ENCODE assay signal across 23 cellular contexts in the genomic region with DNA sequence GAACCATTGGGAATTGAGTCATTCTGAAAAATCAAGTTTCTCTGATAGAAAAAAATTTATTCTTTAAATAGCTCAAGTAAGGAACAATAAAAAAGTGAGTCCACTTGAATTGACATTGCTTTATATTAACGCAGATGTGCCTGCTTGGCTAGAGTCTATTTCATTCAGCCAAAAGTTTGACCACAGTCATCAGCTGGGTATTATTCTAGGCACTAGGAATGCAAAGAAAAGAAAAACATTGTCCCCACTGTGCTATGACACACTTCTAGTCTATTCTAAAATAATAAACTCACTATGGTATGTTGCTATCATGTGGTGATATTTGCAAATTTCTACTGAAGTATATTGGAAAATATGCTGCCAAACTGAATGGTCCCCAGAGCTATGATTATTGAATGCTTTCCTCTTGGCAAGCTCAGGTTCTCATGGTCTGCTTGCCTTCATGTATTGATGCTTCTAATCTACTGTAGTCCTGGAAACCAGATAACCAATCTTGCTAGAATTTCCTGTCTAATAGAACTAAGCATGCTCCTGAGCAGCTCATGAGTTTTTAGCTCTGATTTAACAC. TPM values are rescaled to one million over a fixed set of nuclear protein-coding genes. Genes with fewer than 3 reads are reported as not detected.
DNase-seq lines count a peak whose midpoint lies in the region; ATAC-seq and TF ChIP-seq lines count a peak whose summit lies in the region.
"Had no signal": no experiment of that assay in that cellular context is flagged by ENCODE, and none has a peak within 500 bp of the region (broad histone marks: within the 10 kb centered on the region; RNA-seq: fewer than 3 reads in every experiment).

No MANE protein-coding gene starts in this region.

- no peak overlapping the region for H3K4me3 Mint-ChIP-seq in chondrocyte (ENCODE audit: unreplicated experiment)
- no peak overlapping the region for H3K4me3 Mint-ChIP-seq in CD8-positive, alpha-beta T cell
- H3K4me3 Mint-ChIP-seq: activated naive CD4-positive, alpha-beta T cell treated with anti-CD3 and anti-CD28 coated beads, Interleukin-2, amount 10 ng/mL, durations not matched to agents 7 days and 5 days had no signal

- no peak overlapping the region for H3K4me3 ChIP-seq in vagina
- no peak overlapping the region for H3K4me3 ChIP-seq in CD8-positive, alpha-beta T cell (ENCODE audit: low read depth, low read length)
- H3K4me3 ChIP-seq: cardiac muscle cell, upper lobe of left lung had no signal

- peaks cover 0 to 15% of the 10 kb centered on the region in 2 donors for H3K36me3 ChIP-seq in vagina
- H3K36me3 ChIP-seq in CD8-positive, alpha-beta T cell (ENCODE audit: insufficient read depth, low read length), result no peaks in the 10 kb centered on the region
- H3K36me3 ChIP-seq: cardiac muscle cell, upper lobe of left lung had no signal

- peaks cover 1% of the 10 kb centered on the region for H3K36me3 Mint-ChIP-seq in chondrocyte (ENCODE audit: low read depth)
- H3K36me3 Mint-ChIP-seq in CD8-positive, alpha-beta T cell, result no peaks in the 10 kb centered on the region
- H3K36me3 Mint-ChIP-seq: activated naive CD4-positive, alpha-beta T cell treated with anti-CD3 and anti-CD28 coated beads, Interleukin-2, amount 10 ng/mL, durations not matched to agents 7 days and 5 days had no signal

- H3K4me1 ChIP-seq in vagina, result no peaks in the 10 kb centered on the region
- no peaks in the 10 kb centered on the region for H3K4me1 ChIP-seq in CD8-positive, alpha-beta T cell (ENCODE audit: insufficient read depth, low read length)
- H3K4me1 ChIP-seq: upper lobe of left lung had no signal

- intact Hi-C loops in vagina (cut with DNase I), result no loop called here
- intact Hi-C loops in CD8-positive, alpha-beta T cell (cut with DNase I, micrococcal nuclease), result no loop called here

- ATAC-seq in CD8-positive, alpha-beta T cell, result no peak
- ATAC-seq: left ventricle myocardium superior had no signal

- H3K9me3 Mint-ChIP-seq in chondrocyte (ENCODE audit: low read depth), result no peaks in the 10 kb centered on the region
- no peaks in the 10 kb centered on the region for H3K9me3 Mint-ChIP-seq in CD8-positive, alpha-beta T cell
- H3K9me3 Mint-ChIP-seq: activated naive CD4-positive, alpha-beta T cell treated with anti-CD3 and anti-CD28 coated beads, Interleukin-2, amount 10 ng/mL, durations not matched to agents 7 days and 5 days had no signal

- H3K4me1 Mint-ChIP-seq in chondrocyte (ENCODE audit: low read depth), result peaks cover 15% of the 10 kb centered on the region
- H3K4me1 Mint-ChIP-seq in CD8-positive, alpha-beta T cell (ENCODE audit: low read depth), result no peaks in the 10 kb centered on the region
- H3K4me1 Mint-ChIP-seq: activated naive CD4-positive, alpha-beta T cell treated with anti-CD3 and anti-CD28 coated beads, Interleukin-2, amount 10 ng/mL, durations not matched to agents 7 days and 5 days had no signal

- POLR2A ChIA-PET in CD8-positive, alpha-beta T cell (lab: Charles Lee), result no interaction called here

- TF ChIP-seq CTCF in chondrocyte (IDR thresholded peaks at IDR 0.05) (no peak), vagina (IDR thresholded peaks at IDR 0.05) (no peak)
- TF ChIP-seq CTCF in CD8-positive, alpha-beta T cell (IDR thresholded peaks at IDR 0.05), result no peak

- H3K27me3 ChIP-seq in vagina, result no peaks in the 10 kb centered on the region
- H3K27me3 ChIP-seq in CD8-positive, alpha-beta T cell (ENCODE audit: insufficient read depth, low read length), result no peaks in the 10 kb centered on the region
- H3K27me3 ChIP-seq: upper lobe of left lung had no signal

- CTCF ChIA-PET in CD8-positive, alpha-beta T cell (lab: Charles Lee), result no interaction called here

- H3K27ac ChIP-seq in vagina, result no peak overlapping the region
- H3K27ac ChIP-seq in CD8-positive, alpha-beta T cell (ENCODE audit: low read depth, low read length), result no peak overlapping the region
- H3K27ac ChIP-seq: cardiac muscle cell, upper lobe of left lung had no signal

- DNase-seq in AG08395 (ENCODE audit: low spot score) (peak; percentile 68), HS-5 (ENCODE audit: low read depth) (peak; percentile 81), chondrocyte (ENCODE audit: low spot score) (no peak), myocyte (ENCODE audit: low read depth) (peak; percentile 52), vagina (ENCODE audit: extremely low spot score in 2 of 2) (no peak), iPS-NIHi11 (ENCODE audit: low spot score) (no peak)
- DNase-seq in NK-92 treated with Interleukin-12 subunit alpha and Interleukin-12 subunit beta, amount 100 ng/mL, for 24 hours (lab: John Stamatoyannopoulos, UW), result no peak
- no peak for DNase-seq in CD8-positive, alpha-beta T cell
- DNase-seq: activated naive CD4-positive, alpha-beta T cell treated with anti-CD3 and anti-CD28 coated beads, Interleukin-2, amount 10 ng/mL, durations not matched to agents 7 days and 5 days; activated T-cell treated with anti-CD3 and anti-CD28 coated beads for 4 hours; COR-L47; effector memory CD4-positive, alpha-beta T cell; HCEC 1CT; left ventricle myocardium superior; NCI-H2081; NCI-H774; posterior cingulate gyrus; SK-N-SH; stimulated activated CD4-positive, alpha-beta T cell treated with anti-CD3 and anti-CD28 coated beads, Interleukin-12 subunit alpha, Interleukin-12 subunit beta, amount 100 ng/mL, for 4 hours; stimulated activated naive CD4-positive, alpha-beta T cell; upper lobe of left lung had no signal

- peak overlapping the region; percentile 43 for H3K27ac Mint-ChIP-seq in chondrocyte (ENCODE audit: unreplicated experiment)
- no peak overlapping the region for H3K27ac Mint-ChIP-seq in CD8-positive, alpha-beta T cell
- H3K27ac Mint-ChIP-seq: activated naive CD4-positive, alpha-beta T cell treated with anti-CD3 and anti-CD28 coated beads, Interleukin-2, amount 10 ng/mL, durations not matched to agents 7 days and 5 days had no signal

- H3K9me3 ChIP-seq in vagina, result no peaks in the 10 kb centered on the region
- H3K9me3 ChIP-seq in CD8-positive, alpha-beta T cell (ENCODE audit: low read length), result no peaks in the 10 kb centered on the region
- H3K9me3 ChIP-seq: SK-N-SH, upper lobe of left lung had no signal

- H3K27me3 Mint-ChIP-seq in chondrocyte (ENCODE audit: low read depth), result peaks cover 8% of the 10 kb centered on the region
- peaks cover 15% of the 10 kb centered on the region for H3K27me3 Mint-ChIP-seq in CD8-positive, alpha-beta T cell (ENCODE audit: low read depth)
- H3K27me3 Mint-ChIP-seq: activated naive CD4-positive, alpha-beta T cell treated with anti-CD3 and anti-CD28 coated beads, Interleukin-2, amount 10 ng/mL, durations not matched to agents 7 days and 5 days had no signal

- TF ChIP-seq POLR2A in vagina (IDR thresholded peaks at IDR 0.05), result no peak

RNA-seq across cellular contexts. Expression of a gene that starts 8.3 kb away (rescaled TPM):
- total RNA-seq in chondrocyte, result 0.25 to 0.75 TPM (median 0.41 TPM) in 3 replicates
- total RNA-seq in myocyte, result 5.9 and 7.5 TPM in 2 replicates
- polyA plus RNA-seq in myocyte (2012), result 23.6 TPM
- 56.0 TPM for total RNA-seq in vagina
- not detected for total RNA-seq in CD8-positive, alpha-beta T cell
- polyA plus RNA-seq: SK-N-SH had no signal

RNA-seq across cellular contexts. Expression of a gene that starts 12.1 kb away (rescaled TPM):
- total RNA-seq in chondrocyte, result 20.1 to 30.0 TPM (median 28.9 TPM) in 3 replicates
- total RNA-seq in myocyte, result 352 and 357 TPM in 2 replicates
- 204 TPM for polyA plus RNA-seq in myocyte (2012)
- total RNA-seq in vagina, result 37.6 TPM
- under 1 TPM in 1 of 2 experiments, not detected in 1; 0.42 TPM for total RNA-seq in CD8-positive, alpha-beta T cell

RNA-seq across cellular contexts. Expression of a gene that starts 59.9 kb away (rescaled TPM):
- total RNA-seq in chondrocyte, result not detected in 3 replicates
- total RNA-seq in myocyte, result not detected in 2 replicates
- not detected for polyA plus RNA-seq in myocyte (2012)
- not detected for total RNA-seq in vagina
- total RNA-seq in CD8-positive, alpha-beta T cell, result not detected
- total RNA-seq: left ventricle myocardium superior had no signal
- polyA plus RNA-seq: AG04450, cardiac muscle cell, SK-N-SH had no signal

Comparison
In these comparisons a context has a peak if more than half of its experiments do, and no peak if none do; other contexts are left out.
1. DNase-seq: peak in AG08395 (single experiment), HS-5 (single experiment) and myocyte (single experiment); none in chondrocyte (single experiment), vagina (0 of 2), iPS-NIHi11 (single experiment), NK-92 treated with Interleukin-12 subunit alpha and Interleukin-12 subunit beta, amount 100 ng/mL, for 24 hours (single experiment) and CD8-positive, alpha-beta T cell (0 of 7).
2. RNA of a gene that starts 12.1 kb away (total RNA-seq): 352 to 357 TPM in myocyte, 37.6 TPM in vagina (single experiment) and 20.1 to 30.0 TPM in chondrocyte; 0.42 TPM in CD8-positive, alpha-beta T cell; every median in the first group is over 10 times any median in the second.